30 cellular contexts compared by ENCODE assay signal in the genomic region with DNA sequence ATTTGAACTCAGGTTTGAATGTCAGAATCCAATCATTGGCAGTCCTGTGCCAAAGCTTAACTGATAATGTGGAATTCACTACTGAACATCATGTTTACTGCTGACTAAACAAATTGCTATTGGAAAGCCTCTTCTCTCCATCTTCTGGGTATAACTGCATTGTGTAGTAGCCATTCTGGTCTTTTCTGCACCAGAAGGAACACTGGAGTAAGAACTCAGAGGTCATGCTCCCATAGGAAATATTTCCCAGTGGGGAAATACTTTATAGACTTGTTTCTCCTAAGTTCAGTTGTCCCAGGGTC. TPM values are rescaled to one million over a fixed set of nuclear protein-coding genes. Genes with fewer than 3 reads are reported as not detected.
"Had no signal": no experiment of that assay in that cellular context is flagged by ENCODE, and none has a peak within 500 bp of the region (broad histone marks: within the 10 kb centered on the region; RNA-seq: fewer than 3 reads in every experiment).

No MANE protein-coding gene starts in this region.

- FAIRE-seq: astrocyte had no signal

- H3K27me3 ChIP-seq: brain microvascular endothelial cell, cardiac muscle cell, esophagus muscularis mucosa, foreskin keratinocyte, gastrocnemius medialis, heart left ventricle had no signal

- H3K9me3 ChIP-seq: esophagus muscularis mucosa, gastrocnemius medialis, heart left ventricle had no signal

- DNase-seq: activated CD4-positive, alpha-beta memory T cell treated with anti-CD3 and anti-CD28 coated beads for 36 hours; activated CD4-positive, alpha-beta T cell treated with anti-CD3 and anti-CD28 coated beads for 36 hours; activated CD4-positive, alpha-beta T cell treated with anti-CD3 and anti-CD28 coated beads, Interleukin-2, amount 10 ng/mL, durations not matched to agents 24 days and 14 days; activated CD4-positive, CD25-positive, alpha-beta regulatory T cell; activated CD4-positive, CD25-positive, alpha-beta regulatory T cell treated with anti-CD3 and anti-CD28 coated beads, Interleukin-2, amount 50 U/mL, for 72 hours; activated CD8-positive, alpha-beta memory T cell treated with anti-CD3 and anti-CD28 coated beads, Interleukin-2, amount 10 ng/mL, durations not matched to agents 7 days and 5 days; activated CD8-positive, alpha-beta memory T cell treated with anti-CD3 and anti-CD28 coated beads, Interleukin-2, amount 50 U/mL, for 48 hours; activated CD8-positive, alpha-beta T cell treated with anti-CD3 and anti-CD28 coated beads, Interleukin-2, amount 10 ng/mL, durations not matched to agents 7 days and 5 days; activated gamma-delta T cell; activated naive CD4-positive, alpha-beta T cell; activated naive CD4-positive, alpha-beta T cell treated with anti-CD3 and anti-CD28 coated beads, Interleukin-2, amount 10 ng/mL, durations not matched to agents 7 days and 5 days; activated naive CD8-positive, alpha-beta T cell treated with anti-CD3 and anti-CD28 coated beads, Interleukin-2, amount 10 ng/mL, durations not matched to agents 7 days and 5 days; activated T-cell treated with anti-CD3 and anti-CD28 coated beads for 4 hours; activated T-cell treated with anti-CD3 and anti-CD28 coated beads, Interleukin-2, amount 50 U/mL, for 24 hours; activated T-cell treated with anti-CD3 and anti-CD28 coated beads, Interleukin-2, amount 50 U/mL, for 72 hours; brain microvascular endothelial cell; effector CD4-positive, alpha-beta T cell; effector memory CD8-positive, alpha-beta T cell; erythroblast; foreskin keratinocyte; gastrocnemius medialis; glutamatergic neuron; heart left ventricle; T-helper 1 cell; T-helper 17 cell; T1000 had no signal

- ATAC-seq: activated CD8-positive, alpha-beta memory T cell treated with anti-CD3 and anti-CD28 coated beads, Interleukin-2, amount 10 ng/mL, durations not matched to agents 7 days and 5 days; activated CD8-positive, alpha-beta T cell treated with anti-CD3 and anti-CD28 coated beads, Interleukin-2, amount 10 ng/mL, durations not matched to agents 7 days and 5 days; effector memory CD8-positive, alpha-beta T cell; foreskin keratinocyte; gastrocnemius medialis; T-helper 17 cell had no signal

- H3K4me3 ChIP-seq: cardiac muscle cell, coronary artery, esophagus muscularis mucosa, gastrocnemius medialis, heart left ventricle had no signal

- H3K36me3 ChIP-seq: brain microvascular endothelial cell, esophagus muscularis mucosa, gastrocnemius medialis had no signal

- H3K4me1 ChIP-seq: gastrocnemius medialis had no signal

- H3K27ac ChIP-seq: brain microvascular endothelial cell, cardiac muscle cell, coronary artery, esophagus muscularis mucosa, foreskin keratinocyte, gastrocnemius medialis had no signal

RNA-seq across cellular contexts. Expression of gene SLC1A3, which starts 25.9 kb away (rescaled TPM):
- total RNA-seq: activated CD4-positive, alpha-beta T cell treated with anti-CD3 and anti-CD28 coated beads, Interleukin-2, amount 10 ng/mL, durations not matched to agents 24 days and 14 days; activated CD8-positive, alpha-beta memory T cell treated with anti-CD3 and anti-CD28 coated beads, Interleukin-2, amount 10 ng/mL, durations not matched to agents 7 days and 5 days; activated CD8-positive, alpha-beta T cell treated with anti-CD3 and anti-CD28 coated beads, Interleukin-2, amount 10 ng/mL, durations not matched to agents 7 days and 5 days; T-helper 17 cell had no signal
